ENCODE assay signal across 10 cellular contexts in genomic region chr21:43343095-43343991, GRCh38.
DNase-seq lines count a peak whose midpoint lies in the region; ATAC-seq, FAIRE-seq and TF ChIP-seq lines count a peak whose summit lies in the region.
"Had no signal": no experiment of that assay in that cellular context is flagged by ENCODE, and none has a peak within 500 bp of the region (broad histone marks: within the 10 kb centered on the region; RNA-seq: fewer than 3 reads in every experiment).

No MANE protein-coding gene starts in this region.

- peak overlapping the region; percentile 100 for H3K27ac ChIP-seq in A549

- H3K9me3 Mint-ChIP-seq in WTC11 (no peaks in the 10 kb centered on the region), mesothelial cell of epicardium (no peaks in the 10 kb centered on the region)

- peaks cover 77% of the 10 kb centered on the region for H3K4me1 ChIP-seq in A549

- H3K27ac Mint-ChIP-seq in WTC11 (no peak overlapping the region), mesothelial cell of epicardium (peak overlapping the region; percentile 93)

- H3K4me3 Mint-ChIP-seq in WTC11 (no peak overlapping the region), mesothelial cell of epicardium (no peak overlapping the region)

- no peaks in the 10 kb centered on the region for H3K36me3 Mint-ChIP-seq in WTC11
- no peaks in the 10 kb centered on the region for H3K36me3 Mint-ChIP-seq in mesothelial cell of epicardium

- CTCF ChIA-PET in A549 (lab: Yijun Ruan, JAX) (interaction anchor here (0.6 to 1.6 kb wide), 6 partner anchors 9 to 303 kb away, joined by 3 to 6 read pairs (median 3); no protein-coding TSS in a partner anchor), WTC11 (lab: Charles Lee) (no interaction called here)

- H3K4me2 ChIP-seq in A549: peak overlapping the region; percentile 72

- ATAC-seq in A549 (peak; percentile 51 to 67), WTC11 (no peak), HG03196 (IDR thresholded peaks at IDR 0.05; ENCODE audit: unreplicated experiment) (no peak)

- TF ChIP-seq RAD21 in A549 (conservative IDR thresholded peaks at IDR 0.05 in 1 of 2, IDR thresholded peaks at IDR 0.05 in 1 of 2): peak; percentile 46 to 56; a peak in 4 of 5 replicates

- H3K9me3 ChIP-seq in A549: no peaks in the 10 kb centered on the region

- POLR2A ChIA-PET in A549 (lab: Yijun Ruan, JAX): interaction anchor here (0.8 to 2.4 kb wide), 5 partner anchors 10 to 302 kb away, joined by 3 to 37 read pairs (median 5); no protein-coding TSS in a partner anchor
- POLR2A ChIA-PET in WTC11 (lab: Charles Lee): no interaction called here

- H3K4me1 Mint-ChIP-seq in WTC11 (no peaks in the 10 kb centered on the region), mesothelial cell of epicardium (peaks cover 52% of the 10 kb centered on the region)

- no peak for TF ChIP-seq POLR2A in A549 (IDR thresholded peaks at IDR 0.05; ENCODE audit: low read length)

- H3K4me3 ChIP-seq in A549: peak overlapping the region; percentile 10; the same call in 1 of the 3 replicates

- peak; percentile 98 to 99; a peak in 4 of 5 replicates for TF ChIP-seq EP300 in A549 (IDR thresholded peaks at IDR 0.05)

- no peak for TF ChIP-seq CTCF in A549 (IDR thresholded peaks at IDR 0.05)
- TF ChIP-seq CTCF in WTC11 (IDR thresholded peaks at IDR 0.05): no peak
- TF ChIP-seq CTCF in mesothelial cell of epicardium (IDR thresholded peaks at IDR 0.05; ENCODE audit: unreplicated experiment): no peak

- peak; percentile 46 to 98 for DNase-seq in A549 (ENCODE audit: low read depth in 1 of 2, low spot score in 1 of 2)
- peak; percentile 14 for DNase-seq in LoVo (ENCODE audit: low spot score)
- DNase-seq in WTC11 (ENCODE audit: low spot score): no peak
- peak in 1 of 2 experiments; percentile 59 for DNase-seq in mesothelial cell of epicardium (ENCODE audit: low spot score in 2 of 2, unreplicated experiment in 2 of 2)
- DNase-seq in NCI-H1048 (lab: John Stamatoyannopoulos, UW): no peak
- no peak for DNase-seq in activated effector memory CD4-positive, alpha-beta T cell treated with anti-CD3 and anti-CD28 coated beads, Interleukin-2, amount 50 U/mL, for 16 hours
- DNase-seq in AG08395 (ENCODE audit: low spot score): no peak
- DNase-seq: HCEC 1CT, retina had no signal

- WGBS in A549 (ENCODE audit: missing lambda C conversion rate): 15% methylated on average over 7 of the region's 26 CpGs

- FAIRE-seq in A549 (lab: Jason Lieb, UNC): peak; percentile 54

- H3K27me3 Mint-ChIP-seq in WTC11 (ENCODE audit: low read depth) (no peaks in the 10 kb centered on the region; the same call in 1 of the 2 replicates), mesothelial cell of epicardium (ENCODE audit: low read depth) (no peaks in the 10 kb centered on the region)

TF ChIP-seq in A549, 52 proteins besides CTCF, POLR2A, EP300 and RAD21 (continues in another document):
- TF ChIP-seq HMGXB4 (CRISPR knock-in tag; IDR thresholded peaks at IDR 0.05; ENCODE audit: borderline replicate concordance): no peak
- peak; percentile 41 for TF ChIP-seq CHD2 (IDR thresholded peaks at IDR 0.05; ENCODE audit: low read length, partially characterized antibody)
- TF ChIP-seq E2F6 (IDR thresholded peaks at IDR 0.05; ENCODE audit: borderline replicate concordance, low read depth): peak; percentile 16; the same call in 1 of the 2 replicates
- no peak; the same call in 1 of the 2 replicates for TF ChIP-seq FOSL2 (IDR thresholded peaks at IDR 0.05)
- peak; percentile 71; the same call in 1 of the 2 replicates for TF ChIP-seq FOSL2 (CRISPR knock-in tag; IDR thresholded peaks at IDR 0.05)
- peak; percentile 65; the same call in 1 of the 2 replicates for TF ChIP-seq RFX5 (IDR thresholded peaks at IDR 0.05)
- TF ChIP-seq PHF8 (IDR thresholded peaks at IDR 0.05; ENCODE audit: borderline replicate concordance, low read depth): no peak
- TF ChIP-seq ZNF302 (CRISPR knock-in tag; IDR thresholded peaks at IDR 0.05): 0 out of 2 replicates have a peak, but pooled peaks have one; percentile 51
- no peak for TF ChIP-seq USF2 (IDR thresholded peaks at IDR 0.05)
- peak; percentile 87 to 97 for TF ChIP-seq JUN (IDR thresholded peaks at IDR 0.05)
- peak; percentile 53; the same call in 2 of the 3 replicates for TF ChIP-seq SMC3 (IDR thresholded peaks at IDR 0.05)

TF ChIP-seq in WTC11, 78 proteins besides CTCF, POLR2A, EP300 and RAD21:
- TF ChIP-seq GABPB1 (CRISPR knock-in tag; IDR thresholded peaks at IDR 0.05) (0 out of 2 replicates have a peak, but pooled peaks have one; percentile 26), USF2 (CRISPR knock-in tag; IDR thresholded peaks at IDR 0.05) (no peak), AR (CRISPR knock-in tag; IDR thresholded peaks at IDR 0.05) (no peak), ZNF219 (CRISPR knock-in tag; IDR thresholded peaks at IDR 0.05; ENCODE audit: borderline replicate concordance) (no peak)
TF ChIP-seq in WTC11: peak in this region for 1.

Comparison
In these comparisons a context has a peak if more than half of its experiments do, and no peak if none do; other contexts are left out.
1. ATAC-seq: peak in A549 (2 of 2); none in WTC11 (single experiment) and HG03196 (single experiment).
2. DNase-seq: peak in A549 (2 of 2) and LoVo (single experiment); none in WTC11 (single experiment), NCI-H1048 (single experiment), activated effector memory CD4-positive, alpha-beta T cell treated with anti-CD3 and anti-CD28 coated beads, Interleukin-2, amount 50 U/mL, for 16 hours (single experiment) and AG08395 (single experiment).
3. Of the 8 proteins assayed by ChIP-seq in both WTC11 and A549: peak only in WTC11: none; only in A549: ESRRA, JUN and MAX; in both: none; in neither: 5.